Comparison of ENCODE assay signal across 21 cellular contexts in genomic region chr1:103267893-103268292, GRCh38.
DNase-seq lines count a peak whose midpoint lies in the region; TF ChIP-seq lines count a peak whose summit lies in the region.
"Had no signal": no experiment of that assay in that cellular context is flagged by ENCODE, and none has a peak within 500 bp of the region (broad histone marks: within the 10 kb centered on the region; RNA-seq: fewer than 3 reads in every experiment).

No MANE protein-coding gene starts in this region.

- H3K27ac Mint-ChIP-seq in HFFc6 (no peak overlapping the region), immature natural killer cell (no peak overlapping the region)
- H3K27ac Mint-ChIP-seq: activated CD8-positive, alpha-beta T cell treated with anti-CD3 and anti-CD28 coated beads for 36 hours; activated naive CD8-positive, alpha-beta T cell treated with anti-CD3 and anti-CD28 coated beads, Interleukin-2, amount 10 ng/mL, durations not matched to agents 7 days and 5 days; activated T-helper 1 cell treated with anti-CD3 and anti-CD28 coated beads, Interleukin-12 subunit alpha, Interleukin-12 subunit beta, Interleukin-2, Interleukin-4 antibody, amounts not matched to agents 30 ng/mL and 10 ng/mL and 1 ng/mL, durations not matched to agents 14 hours and 24 hours and 36 hours; IgD-negative memory B cell; naive thymus-derived CD4-positive, alpha-beta T cell had no signal

- H3K27me3 Mint-ChIP-seq in HFFc6 (ENCODE audit: insufficient read depth), result peaks cover 2% of the 10 kb centered on the region; the same call in 1 of the 2 replicates
- H3K27me3 Mint-ChIP-seq in immature natural killer cell (ENCODE audit: low read depth in 3 of 3), result peaks cover 0 to 4% (median 0%) of the 10 kb centered on the region in 3 donors
- H3K27me3 Mint-ChIP-seq: activated CD8-positive, alpha-beta T cell treated with anti-CD3 and anti-CD28 coated beads for 36 hours; activated naive CD8-positive, alpha-beta T cell treated with anti-CD3 and anti-CD28 coated beads, Interleukin-2, amount 10 ng/mL, durations not matched to agents 7 days and 5 days; IgD-negative memory B cell; naive thymus-derived CD4-positive, alpha-beta T cell had no signal

- WGBS in hepatocyte (ENCODE audit: low lambda C conversion rate, missing lambda C conversion rate), result 100% methylated on average over 1 of the region's 1 CpG

- H3K4me1 Mint-ChIP-seq in HFFc6 (ENCODE audit: low read depth) (peaks cover 65% of the 10 kb centered on the region), immature natural killer cell (no peaks in the 10 kb centered on the region)
- H3K4me1 Mint-ChIP-seq: activated naive CD8-positive, alpha-beta T cell treated with anti-CD3 and anti-CD28 coated beads, Interleukin-2, amount 10 ng/mL, durations not matched to agents 7 days and 5 days; IgD-negative memory B cell; naive thymus-derived CD4-positive, alpha-beta T cell had no signal

- DNase-seq in EH (ENCODE audit: low read depth) (peak; percentile 9), HFFc6 (no peak), SK-MEL-5 (ENCODE audit: low read depth, low spot score) (peak; percentile 13), kidney epithelial cell (ENCODE audit: low read depth) (no peak), hepatocyte (ENCODE audit: low spot score) (no peak), globus pallidus (ENCODE audit: low spot score) (no peak), A172 (ENCODE audit: low spot score) (no peak), immature natural killer cell (no peak)
- DNase-seq: activated CD8-positive, alpha-beta T cell treated with anti-CD3 and anti-CD28 coated beads for 36 hours; activated naive CD8-positive, alpha-beta T cell treated with anti-CD3 and anti-CD28 coated beads, Interleukin-2, amount 10 ng/mL, durations not matched to agents 7 days and 5 days; head of caudate nucleus; naive thymus-derived CD4-positive, alpha-beta T cell; NCI-H1417 treated with DMSO at 0.1 percent for 48 hours; NCI-H2171 treated with DMSO at 0.1 percent for 48 hours; posterior cingulate gyrus; small intestine; stimulated activated CD4-positive, alpha-beta T cell treated with anti-CD3 and anti-CD28 coated beads, Interleukin-4, amount 100 ng/mL, for 24 hours had no signal

- H3K4me3 Mint-ChIP-seq in HFFc6 (no peak overlapping the region), immature natural killer cell (no peak overlapping the region)
- H3K4me3 Mint-ChIP-seq: activated CD8-positive, alpha-beta T cell treated with anti-CD3 and anti-CD28 coated beads for 36 hours; activated naive CD8-positive, alpha-beta T cell treated with anti-CD3 and anti-CD28 coated beads, Interleukin-2, amount 10 ng/mL, durations not matched to agents 7 days and 5 days; activated T-helper 1 cell treated with anti-CD3 and anti-CD28 coated beads, Interleukin-12 subunit alpha, Interleukin-12 subunit beta, Interleukin-2, Interleukin-4 antibody, amounts not matched to agents 30 ng/mL and 10 ng/mL and 1 ng/mL, durations not matched to agents 14 hours and 24 hours and 36 hours; IgD-negative memory B cell; naive thymus-derived CD4-positive, alpha-beta T cell had no signal

- H3K4me3 ChIP-seq in kidney epithelial cell (ENCODE audit: low read depth, low read length), result no peak overlapping the region
- no peak overlapping the region for H3K4me3 ChIP-seq in hepatocyte
- H3K4me3 ChIP-seq: esophagus muscularis mucosa had no signal

- H3K79me2 ChIP-seq in hepatocyte, result no peaks in the 10 kb centered on the region

- no peaks in the 10 kb centered on the region for H3K27me3 ChIP-seq in kidney epithelial cell (ENCODE audit: control insufficient read depth, insufficient read depth, low read length)
- no peaks in the 10 kb centered on the region for H3K27me3 ChIP-seq in hepatocyte
- H3K27me3 ChIP-seq: esophagus muscularis mucosa had no signal

- H2AFZ ChIP-seq in hepatocyte, result no peak overlapping the region

- no peak overlapping the region for H3K4me2 ChIP-seq in hepatocyte

- H3K9me3 Mint-ChIP-seq in HFFc6, result no peaks in the 10 kb centered on the region
- H3K9me3 Mint-ChIP-seq in immature natural killer cell, result peaks cover 0 to 23% (median 8%) of the 10 kb centered on the region in 6 donors
- H3K9me3 Mint-ChIP-seq: activated CD8-positive, alpha-beta T cell treated with anti-CD3 and anti-CD28 coated beads for 36 hours had no signal

- no peaks in the 10 kb centered on the region for H4K20me1 ChIP-seq in hepatocyte (ENCODE audit: insufficient read depth, poor library complexity, severe bottlenecking)

- H3K36me3 ChIP-seq in kidney epithelial cell (ENCODE audit: control insufficient read depth, insufficient read depth, low read length), result no peaks in the 10 kb centered on the region
- H3K36me3 ChIP-seq in hepatocyte (replicated peaks; ENCODE audit: insufficient read depth, low read depth), result no peaks in the 10 kb centered on the region
- H3K36me3 ChIP-seq: esophagus muscularis mucosa, WERI-Rb-1 had no signal

- H3K9me2 ChIP-seq in hepatocyte (replicated peaks; ENCODE audit: insufficient read depth), result no peaks in the 10 kb centered on the region

- H3K36me3 Mint-ChIP-seq in HFFc6 (ENCODE audit: low read depth) (peaks cover 11% of the 10 kb centered on the region), immature natural killer cell (no peaks in the 10 kb centered on the region)
- H3K36me3 Mint-ChIP-seq: activated naive CD8-positive, alpha-beta T cell treated with anti-CD3 and anti-CD28 coated beads, Interleukin-2, amount 10 ng/mL, durations not matched to agents 7 days and 5 days; IgD-negative memory B cell had no signal

- peak; percentile 63 for TF ChIP-seq CTCF in HFFc6 (IDR thresholded peaks at IDR 0.05)
- peak; percentile 8 for TF ChIP-seq CTCF in kidney epithelial cell (IDR thresholded peaks at IDR 0.05; ENCODE audit: insufficient read depth, low read length, poor library complexity, severe bottlenecking)
- TF ChIP-seq CTCF in hepatocyte (IDR thresholded peaks at IDR 0.05; ENCODE audit: poor library complexity), result no peak

- in situ Hi-C loops in SK-MEL-5 (cut with HindIII; ENCODE audit: low pct_unique_long_range_greater_than_20kb, low sequenced_read_pairs), result no loop called here

- no peaks in the 10 kb centered on the region for H3K9me3 ChIP-seq in hepatocyte (ENCODE audit: low read depth)
- H3K9me3 ChIP-seq: esophagus muscularis mucosa had no signal

- H3K4me1 ChIP-seq in hepatocyte (ENCODE audit: insufficient read depth), result no peaks in the 10 kb centered on the region
- H3K4me1 ChIP-seq: esophagus muscularis mucosa had no signal

- H3K27ac ChIP-seq in hepatocyte, result no peak overlapping the region
- H3K27ac ChIP-seq: esophagus muscularis mucosa, WERI-Rb-1 had no signal

Comparison
In these comparisons a context has a peak if more than half of its experiments do, and no peak if none do; other contexts are left out.
1. DNase-seq: peak in EH (single experiment) and SK-MEL-5 (single experiment); none in HFFc6 (single experiment), kidney epithelial cell (single experiment), hepatocyte (single experiment), globus pallidus (single experiment), A172 (single experiment) and immature natural killer cell (0 of 3).